10 cellular contexts compared by ENCODE assay signal in the genomic region with DNA sequence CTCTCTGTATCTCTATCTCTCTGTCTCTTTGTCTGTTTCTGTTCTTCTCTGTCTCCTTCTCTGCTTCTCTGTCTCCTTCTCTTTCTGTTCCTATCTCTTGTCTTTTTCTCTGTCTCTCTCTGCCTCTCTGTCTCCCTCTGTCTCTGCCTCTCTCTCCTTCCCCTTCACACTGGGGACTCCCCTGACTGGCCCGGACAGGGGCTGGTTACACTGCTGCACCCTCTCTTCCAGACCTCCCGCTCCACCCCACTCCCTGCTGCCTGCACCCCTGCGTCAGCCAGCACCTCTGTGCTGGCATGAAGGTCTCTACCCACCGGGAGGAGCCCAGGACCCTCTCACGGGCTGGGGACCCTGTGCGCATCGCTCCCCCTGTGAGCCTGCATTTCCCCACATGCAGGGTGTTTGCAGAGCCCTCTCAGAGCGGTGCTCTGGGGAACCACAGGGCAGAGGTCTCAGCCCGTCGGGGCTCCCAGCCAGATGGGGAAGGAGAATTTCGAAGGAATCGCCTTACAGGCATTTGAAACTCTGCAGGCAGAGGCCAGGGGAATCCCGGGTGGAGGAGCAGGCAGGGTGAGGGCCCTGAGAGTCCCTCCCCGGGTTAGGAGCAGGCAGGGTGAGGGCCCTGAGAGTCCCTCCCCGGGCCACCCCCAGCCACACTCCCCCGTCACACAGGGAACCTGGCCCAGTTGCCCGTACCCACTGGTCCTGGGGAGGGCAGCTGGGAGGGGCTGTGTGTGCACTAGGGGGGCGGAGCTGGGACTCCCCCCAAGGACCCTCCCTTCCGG. TPM values are rescaled to one million over a fixed set of nuclear protein-coding genes. Genes with fewer than 3 reads are reported as not detected.
DNase-seq lines count a peak whose midpoint lies in the region; ATAC-seq and TF ChIP-seq lines count a peak whose summit lies in the region.
"Had no signal": no experiment of that assay in that cellular context is flagged by ENCODE, and none has a peak within 500 bp of the region (broad histone marks: within the 10 kb centered on the region; RNA-seq: fewer than 3 reads in every experiment).

No MANE protein-coding gene starts in this region.

- H3K9ac ChIP-seq in mesendoderm (ENCODE audit: low read length), result peak overlapping the region; percentile 7

- H3K4me1 ChIP-seq in mesendoderm (ENCODE audit: control insufficient read depth, low read depth, low read length), result no peaks in the 10 kb centered on the region

- TF ChIP-seq CTCF in GM10248 (IDR thresholded peaks at IDR 0.05; ENCODE audit: control extremely low read depth, extremely low read depth, low read depth, missing control alignments), result no peak

- H3K27ac ChIP-seq in mesendoderm (ENCODE audit: low read depth, low read length), result no peak overlapping the region
- H3K27ac ChIP-seq: upper lobe of left lung had no signal

- no peak overlapping the region for H3K18ac ChIP-seq in mesendoderm (ENCODE audit: low read length)

- H2AK5ac ChIP-seq in mesendoderm (ENCODE audit: low read length), result no peak overlapping the region

- no peak overlapping the region for H3K4ac ChIP-seq in mesendoderm (ENCODE audit: low read depth, low read length)

- H3K79me1 ChIP-seq in mesendoderm (ENCODE audit: low read length), result no peaks in the 10 kb centered on the region

- ATAC-seq in GM21825 (IDR thresholded peaks at IDR 0.05; ENCODE audit: unreplicated experiment), result peak; percentile 39
- ATAC-seq in GM21723 (IDR thresholded peaks at IDR 0.05; ENCODE audit: unreplicated experiment), result no peak

- H3K79me2 ChIP-seq in mesendoderm (ENCODE audit: control insufficient read depth, insufficient read depth, low read length), result no peaks in the 10 kb centered on the region

- no peak overlapping the region for H4K5ac ChIP-seq in mesendoderm (ENCODE audit: low read length)

- H4K8ac ChIP-seq in mesendoderm (ENCODE audit: low read depth, low read length), result no peak overlapping the region

- POLR2A ChIA-PET in GM10248 (lab: Yijun Ruan, JAX), result interaction anchor here (0.8 kb wide), 1 partner anchor 16 kb away, joined by 3 read pairs; a partner anchor contains a TSS

- H3K4me2 ChIP-seq in mesendoderm (ENCODE audit: low read length), result no peak overlapping the region

- peaks cover 18% of the 10 kb centered on the region for H3K27me3 ChIP-seq in mesendoderm (ENCODE audit: insufficient read depth, low read length, poor library complexity)

- in situ Hi-C loops in G401 (cut with HindIII; ENCODE audit: low sequenced_read_pairs), result no loop called here

- no peak overlapping the region for H2BK120ac ChIP-seq in mesendoderm (ENCODE audit: low read depth, low read length)

- no peak overlapping the region for H2BK5ac ChIP-seq in mesendoderm (ENCODE audit: low read length)

- H3K36me3 ChIP-seq in mesendoderm (ENCODE audit: control insufficient read depth, insufficient read depth, low read length), result no peaks in the 10 kb centered on the region
- H3K36me3 ChIP-seq: HAP-1, upper lobe of left lung had no signal

- peak overlapping the region; percentile 56 for H3K56ac ChIP-seq in mesendoderm (ENCODE audit: low read length)

- no peak overlapping the region for H3K23ac ChIP-seq in mesendoderm (ENCODE audit: low read length)

- DNase-seq in GM10248 (ENCODE audit: extremely low spot score) (peak; percentile 73), SK-N-DZ (ENCODE audit: low spot score) (peak; percentile 54), mesendoderm (no peak), T-helper 1 cell (no peak), NCI-H345 (lab: John Stamatoyannopoulos, UW) (no peak), G401 (ENCODE audit: low spot score) (no peak)

- WGBS in mesendoderm (ENCODE audit: extremely low coverage, insufficient coverage, low lambda C conversion rate), result no CpG with 5 or more reads among the region's 19 CpGs

- CTCF ChIA-PET in GM10248 (lab: Yijun Ruan, JAX), result interaction anchor here (0.8 to 5.9 kb wide), 3 partner anchors 17 to 123 kb away, joined by 3 to 45 read pairs (median 4); no protein-coding TSS in a partner anchor

- no peak overlapping the region for H2BK15ac ChIP-seq in mesendoderm (replicated peaks; ENCODE audit: low read depth)

- no peak overlapping the region for H3K4me3 ChIP-seq in mesendoderm (ENCODE audit: low read length)
- H3K4me3 ChIP-seq: HAP-1, upper lobe of left lung had no signal

RNA-seq across cellular contexts. Expression of a gene that starts 16.1 kb away (rescaled TPM):
- 200 and 201 TPM in 2 replicates for polyA plus RNA-seq in SK-N-DZ (2014; cell fraction: cytosol; rRNA removed)
- 331 and 334 TPM in 2 replicates for polyA plus RNA-seq in SK-N-DZ (2014; cell fraction: nucleus; rRNA removed)
- polyA plus RNA-seq in mesendoderm (2013, experiment 1 of 2), result 221 TPM
- polyA plus RNA-seq in mesendoderm (2013, experiment 2 of 2), result 219 TPM
- 171 and 220 TPM in 2 replicates for total RNA-seq in G401 (2014; rRNA removed; shearing (Covaris generic))

Comparison
In these comparisons a context has a peak if more than half of its experiments do, and no peak if none do; other contexts are left out.
1. DNase-seq: peak in GM10248 (single experiment) and SK-N-DZ (single experiment); none in mesendoderm (single experiment), T-helper 1 cell (0 of 5), NCI-H345 (single experiment) and G401 (single experiment).